ENCODE assay signal across 13 cellular contexts in the genomic region with DNA sequence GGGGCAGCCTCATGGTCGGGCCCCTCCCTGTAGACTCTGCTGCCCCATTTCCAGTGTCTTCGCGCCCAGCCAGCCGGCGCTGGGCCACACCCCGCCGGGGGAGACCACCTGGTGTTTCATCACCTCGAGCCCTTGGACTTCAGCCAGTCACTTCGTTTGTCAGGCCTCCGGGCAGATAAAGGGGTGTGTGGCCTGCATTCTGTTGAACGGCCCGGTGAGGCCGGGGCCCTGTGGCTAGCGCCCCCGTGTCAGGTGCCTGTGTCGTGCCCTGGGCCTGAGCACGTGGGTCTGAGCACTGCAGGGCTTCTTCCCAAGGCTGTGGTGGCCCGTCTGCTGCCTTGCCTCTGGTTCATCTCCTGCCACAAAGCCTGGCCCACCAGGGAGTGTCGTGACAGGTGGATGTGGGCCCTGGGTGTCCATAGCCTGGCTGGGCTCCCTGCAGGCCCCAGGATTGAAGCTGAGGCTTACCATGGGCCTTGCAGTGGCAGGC.
DNase-seq lines count a peak whose midpoint lies in the region; ATAC-seq and TF ChIP-seq lines count a peak whose summit lies in the region.
"Had no signal": no experiment of that assay in that cellular context is flagged by ENCODE, and none has a peak within 500 bp of the region (broad histone marks: within the 10 kb centered on the region; RNA-seq: fewer than 3 reads in every experiment).

No MANE protein-coding gene starts in this region.

- intact Hi-C loops in adrenal gland (cut with DNase I): no loop called here

- H3K4me1 ChIP-seq in adrenal gland (replicated peaks in 1 of 2) (peaks cover 0 to 9% of the 10 kb centered on the region in 2 donors), skeletal muscle tissue (ENCODE audit: control insufficient read depth in 3 of 3, insufficient read depth in 3 of 3, low read length in 3 of 3) (peaks cover 24 to 66% (median 43%) of the 10 kb centered on the region in 3 donors)
- H3K4me1 ChIP-seq: Caco-2 had no signal

- H3K36me3 Mint-ChIP-seq in activated T-helper 17 cell treated with anti-CD3 and anti-CD28 coated beads, Interleukin-2, amount 50 U/mL, for 72 hours (ENCODE audit: low read depth): peaks cover 69% of the 10 kb centered on the region
- H3K36me3 Mint-ChIP-seq in osteocyte (ENCODE audit: unreplicated experiment): peaks cover 39% of the 10 kb centered on the region

- H3K4me3 Mint-ChIP-seq in activated T-helper 17 cell treated with anti-CD3 and anti-CD28 coated beads, Interleukin-2, amount 50 U/mL, for 72 hours: no peak overlapping the region
- no peak overlapping the region for H3K4me3 Mint-ChIP-seq in osteocyte (ENCODE audit: unreplicated experiment)

- peaks cover 0 to 38% of the 10 kb centered on the region in 2 donors for H3K36me3 ChIP-seq in adrenal gland (replicated peaks in 1 of 2)
- H3K36me3 ChIP-seq in skeletal muscle tissue (ENCODE audit: control insufficient read depth in 3 of 3, insufficient read depth in 3 of 3, low read length in 3 of 3): peaks cover 52 to 60% (median 60%) of the 10 kb centered on the region in 3 donors

- TF ChIP-seq CTCF in adrenal gland (IDR thresholded peaks at IDR 0.05): no peak
- no peak for TF ChIP-seq CTCF in osteocyte (IDR thresholded peaks at IDR 0.05)

- no peaks in the 10 kb centered on the region for H3K9me3 Mint-ChIP-seq in activated T-helper 17 cell treated with anti-CD3 and anti-CD28 coated beads, Interleukin-2, amount 50 U/mL, for 72 hours
- H3K9me3 Mint-ChIP-seq in osteocyte (ENCODE audit: unreplicated experiment): no peaks in the 10 kb centered on the region

- peak overlapping the region in 4 of 5 donors; percentile 33 to 81 (median 62) for H3K27ac ChIP-seq in adrenal gland
- H3K27ac ChIP-seq in layer of hippocampus (ENCODE audit: low read depth, low read length): peak overlapping the region; percentile 71
- peak overlapping the region; percentile 82 for H3K27ac ChIP-seq in skeletal muscle tissue (ENCODE audit: low read depth, low read length)

- peak overlapping the region; percentile 62 to 83 (median 66) for H3K9ac ChIP-seq in skeletal muscle tissue (ENCODE audit: low read depth in 1 of 3, low read length in 3 of 3)

- TF ChIP-seq POLR2A in adrenal gland (IDR thresholded peaks at IDR 0.05): no peak

- no peaks in the 10 kb centered on the region for H3K27me3 Mint-ChIP-seq in activated T-helper 17 cell treated with anti-CD3 and anti-CD28 coated beads, Interleukin-2, amount 50 U/mL, for 72 hours
- no peaks in the 10 kb centered on the region for H3K27me3 Mint-ChIP-seq in osteocyte (ENCODE audit: unreplicated experiment)

- H3K4me1 Mint-ChIP-seq in activated T-helper 17 cell treated with anti-CD3 and anti-CD28 coated beads, Interleukin-2, amount 50 U/mL, for 72 hours: no peaks in the 10 kb centered on the region
- H3K4me1 Mint-ChIP-seq in osteocyte (ENCODE audit: unreplicated experiment): peaks cover 3% of the 10 kb centered on the region

- no peak overlapping the region for H3K4me3 ChIP-seq in adrenal gland
- peak overlapping the region in 2 of 3 donors; percentile 13 to 45 for H3K4me3 ChIP-seq in skeletal muscle tissue (ENCODE audit: low read length in 3 of 3)

- no peak for ATAC-seq in activated T-helper 17 cell treated with anti-CD3 and anti-CD28 coated beads, Interleukin-2, amount 50 U/mL, for 72 hours (replicated peaks)

- H3K27ac Mint-ChIP-seq in activated T-helper 17 cell treated with anti-CD3 and anti-CD28 coated beads, Interleukin-2, amount 50 U/mL, for 72 hours: no peak overlapping the region
- H3K27ac Mint-ChIP-seq in osteocyte (ENCODE audit: unreplicated experiment): no peak overlapping the region

- WGBS in adrenal gland, 4 donors: 82 to 86% (median 84%) methylated on average over 9 to 19 of the region's 19 CpGs

- H3K27me3 ChIP-seq in adrenal gland (no peaks in the 10 kb centered on the region), layer of hippocampus (ENCODE audit: control insufficient read depth, insufficient read depth, low read length) (no peaks in the 10 kb centered on the region), skeletal muscle tissue (ENCODE audit: control insufficient read depth in 3 of 3, insufficient read depth in 3 of 3, low read length in 3 of 3) (no peaks in the 10 kb centered on the region)

- H3K9me3 ChIP-seq in adrenal gland (replicated peaks in 1 of 3): no peaks in the 10 kb centered on the region
- H3K9me3 ChIP-seq in skeletal muscle tissue (ENCODE audit: control insufficient read depth in 3 of 3, low read length in 3 of 3): no peaks in the 10 kb centered on the region
- H3K9me3 ChIP-seq: Caco-2 had no signal

- DNase-seq in HuH-7.5 (ENCODE audit: low spot score) (peak; percentile 45), adrenal gland (peak in 1 of 7 donors; percentile 9), A172 (ENCODE audit: low spot score) (no peak), osteocyte (ENCODE audit: extremely low spot score, unreplicated experiment) (no peak)
- DNase-seq: activated CD4-positive, alpha-beta T cell treated with anti-CD3 and anti-CD28 coated beads, Interleukin-2, amount 50 U/mL, for 1 hour; Caco-2; erythroblast; NCI-H2081 treated with DMSO at 0.1 percent for 48 hours; OCI-M1; T-helper 1 cell had no signal

Comparison
In these comparisons a context has a peak if more than half of its experiments do, and no peak if none do; other contexts are left out.
1. H3K4me3 ChIP-seq: peak in skeletal muscle tissue (2 of 3); none in adrenal gland (0 of 4).
2. Peak in every context shown above with its lines, with median percentiles within 50 percentile points of each other: H3K27ac ChIP-seq.